In genomic region chr9:28289732-28290131, GRCh38 we compare ENCODE assay signal across 19 cellular contexts.
"Had no signal": no experiment of that assay in that cellular context is flagged by ENCODE, and none has a peak within 500 bp of the region (broad histone marks: within the 10 kb centered on the region; RNA-seq: fewer than 3 reads in every experiment).

No MANE protein-coding gene starts in this region.

- H3K27ac Mint-ChIP-seq: activated CD8-positive, alpha-beta memory T cell treated with anti-CD3 and anti-CD28 coated beads, Interleukin-2, amount 10 ng/mL, durations not matched to agents 7 days and 5 days; activated naive CD8-positive, alpha-beta T cell had no signal

- H3K27me3 ChIP-seq: pancreas, stomach, uterus had no signal

- H3K36me3 Mint-ChIP-seq: activated CD8-positive, alpha-beta memory T cell treated with anti-CD3 and anti-CD28 coated beads, Interleukin-2, amount 10 ng/mL, durations not matched to agents 7 days and 5 days; activated naive CD8-positive, alpha-beta T cell; brain had no signal

- H3K4me3 Mint-ChIP-seq: activated CD8-positive, alpha-beta memory T cell treated with anti-CD3 and anti-CD28 coated beads, Interleukin-2, amount 10 ng/mL, durations not matched to agents 7 days and 5 days; activated naive CD8-positive, alpha-beta T cell; brain; central memory CD8-positive, alpha-beta T cell had no signal

- DNase-seq: activated CD4-positive, alpha-beta T cell treated with anti-CD3 and anti-CD28 coated beads for 1 hour; activated CD4-positive, alpha-beta T cell treated with anti-CD3 and anti-CD28 coated beads, Interleukin-2, amount 50 U/mL, for 48 hours; activated CD8-positive, alpha-beta memory T cell treated with anti-CD3 and anti-CD28 coated beads, Interleukin-2, amount 10 ng/mL, durations not matched to agents 7 days and 5 days; activated gamma-delta T cell; activated T-cell treated with anti-CD3 and anti-CD28 coated beads, Interleukin-2, amount 50 U/mL, for 48 hours; amygdala; effector memory CD4-positive, alpha-beta T cell; hypothalamus; left ventricle myocardium superior; mesenchymal stem cell; pancreas; retina; small intestine; stomach; uterus had no signal

- H3K4me1 Mint-ChIP-seq: activated CD8-positive, alpha-beta memory T cell treated with anti-CD3 and anti-CD28 coated beads, Interleukin-2, amount 10 ng/mL, durations not matched to agents 7 days and 5 days; central memory CD8-positive, alpha-beta T cell had no signal

- H3K4me3 ChIP-seq: pancreas, stomach, thoracic aorta, uterus had no signal

- H3K36me3 ChIP-seq: pancreas, stomach, thoracic aorta, uterus had no signal

- H3K9me3 ChIP-seq: pancreas, stomach, thoracic aorta, uterus had no signal

- H3K27me3 Mint-ChIP-seq: activated CD8-positive, alpha-beta memory T cell treated with anti-CD3 and anti-CD28 coated beads, Interleukin-2, amount 10 ng/mL, durations not matched to agents 7 days and 5 days; activated naive CD8-positive, alpha-beta T cell; brain; central memory CD8-positive, alpha-beta T cell had no signal

- H3K4me1 ChIP-seq: pancreas, stomach, uterus had no signal

- H3K27ac ChIP-seq: pancreas, stomach, thoracic aorta, uterus had no signal

- ATAC-seq: activated CD8-positive, alpha-beta memory T cell treated with anti-CD3 and anti-CD28 coated beads, Interleukin-2, amount 10 ng/mL, durations not matched to agents 7 days and 5 days; left ventricle myocardium superior; pancreas had no signal
